In genomic region chrX:1679238-1679637, GRCh38 we compare ENCODE assay signal across 10 cellular contexts.
DNase-seq lines count a peak whose midpoint lies in the region; ATAC-seq, FAIRE-seq and TF ChIP-seq lines count a peak whose summit lies in the region.
"Had no signal": no experiment of that assay in that cellular context is flagged by ENCODE, and none has a peak within 500 bp of the region (broad histone marks: within the 10 kb centered on the region; RNA-seq: fewer than 3 reads in every experiment).

No MANE protein-coding gene starts in this region.

- TF ChIP-seq CTCF in brain microvascular endothelial cell (IDR thresholded peaks at IDR 0.05; ENCODE audit: low read depth, low read length, missing control alignments), result no peak

- DNase-seq in stimulated activated CD4-positive, alpha-beta T cell treated with anti-CD3 and anti-CD28 coated beads, Interleukin-12 subunit alpha, Interleukin-12 subunit beta, amount 100 ng/mL, for 48 hours (ENCODE audit: low read depth in 2 of 3, low spot score in 1 of 3), result peak in 2 of 3 donors; percentile 15 to 29
- DNase-seq in stimulated activated CD4-positive, alpha-beta T cell treated with anti-CD3 and anti-CD28 coated beads, Interleukin-4, amount 100 ng/mL, for 1 hour, result no peak
- DNase-seq in RCC 7860 (ENCODE audit: low spot score), result peak; percentile 40
- peak; percentile 34 for DNase-seq in brain microvascular endothelial cell
- DNase-seq in stimulated activated naive CD8-positive, alpha-beta T cell treated with anti-CD3 and anti-CD28 coated beads, Interleukin-15, amount 100 ng/mL, for 72 hours, result peak; percentile 15 to 60
- DNase-seq in SK-N-DZ (ENCODE audit: low spot score), result no peak
- no peak for DNase-seq in NCI-H187 treated with DMSO at 0.1 percent for 48 hours (lab: John Stamatoyannopoulos, UW)
- DNase-seq in left lobe of liver (ENCODE audit: low spot score), result no peak
- DNase-seq: nucleus accumbens had no signal

- no peak overlapping the region for H3K4me3 ChIP-seq in brain microvascular endothelial cell (ENCODE audit: low read depth, low read length)

- H3K27ac Mint-ChIP-seq in stimulated activated naive CD8-positive, alpha-beta T cell treated with anti-CD3 and anti-CD28 coated beads, Interleukin-15, amount 100 ng/mL, for 72 hours, result no peak overlapping the region

- ATAC-seq in stimulated activated naive CD8-positive, alpha-beta T cell treated with anti-CD3 and anti-CD28 coated beads, Interleukin-15, amount 100 ng/mL, for 72 hours, result peak; percentile 93
- ATAC-seq in left lobe of liver, result no peak

- H3K4me3 Mint-ChIP-seq in stimulated activated naive CD8-positive, alpha-beta T cell treated with anti-CD3 and anti-CD28 coated beads, Interleukin-15, amount 100 ng/mL, for 72 hours, result peak overlapping the region in 1 of 2 donors; percentile 37

- H3K27me3 ChIP-seq in brain microvascular endothelial cell (replicated peaks), result no peaks in the 10 kb centered on the region

- no peak overlapping the region for H3K27ac ChIP-seq in brain microvascular endothelial cell
- H3K27ac ChIP-seq: C4-2B had no signal

- H3K4me1 Mint-ChIP-seq in stimulated activated naive CD8-positive, alpha-beta T cell treated with anti-CD3 and anti-CD28 coated beads, Interleukin-15, amount 100 ng/mL, for 72 hours, result peaks cover 34% of the 10 kb centered on the region

- no peaks in the 10 kb centered on the region for H3K27me3 Mint-ChIP-seq in stimulated activated naive CD8-positive, alpha-beta T cell treated with anti-CD3 and anti-CD28 coated beads, Interleukin-15, amount 100 ng/mL, for 72 hours

- peak; percentile 15 for FAIRE-seq in RCC 7860 (lab: Jason Lieb, UNC)

- in situ Hi-C loops in brain microvascular endothelial cell (cut with HindIII; ENCODE audit: low pct_ligation_motif_present, low sequenced_read_pairs), result no loop called here

- no peaks in the 10 kb centered on the region for H3K36me3 ChIP-seq in brain microvascular endothelial cell (replicated peaks)

- H3K9me3 Mint-ChIP-seq in stimulated activated naive CD8-positive, alpha-beta T cell treated with anti-CD3 and anti-CD28 coated beads, Interleukin-15, amount 100 ng/mL, for 72 hours, result peaks cover 24 to 28% of the 10 kb centered on the region in 2 donors

Comparison
In these comparisons a context has a peak if more than half of its experiments do, and no peak if none do; other contexts are left out.
1. DNase-seq: peak in stimulated activated CD4-positive, alpha-beta T cell treated with anti-CD3 and anti-CD28 coated beads, Interleukin-12 subunit alpha, Interleukin-12 subunit beta, amount 100 ng/mL, for 48 hours (2 of 3), RCC 7860 (single experiment), brain microvascular endothelial cell (single experiment) and stimulated activated naive CD8-positive, alpha-beta T cell treated with anti-CD3 and anti-CD28 coated beads, Interleukin-15, amount 100 ng/mL, for 72 hours (2 of 2); none in stimulated activated CD4-positive, alpha-beta T cell treated with anti-CD3 and anti-CD28 coated beads, Interleukin-4, amount 100 ng/mL, for 1 hour (single experiment), SK-N-DZ (single experiment), NCI-H187 treated with DMSO at 0.1 percent for 48 hours (single experiment) and left lobe of liver (single experiment).